Comparison of ENCODE assay signal across 11 cellular contexts in genomic region chr3:122102191-122102935, GRCh38. TPM values are rescaled to one million over a fixed set of nuclear protein-coding genes. Genes with fewer than 3 reads are reported as not detected.
DNase-seq lines count a peak whose midpoint lies in the region; ATAC-seq and TF ChIP-seq lines count a peak whose summit lies in the region.
"Had no signal": no experiment of that assay in that cellular context is flagged by ENCODE, and none has a peak within 500 bp of the region (broad histone marks: within the 10 kb centered on the region; RNA-seq: fewer than 3 reads in every experiment).

No MANE protein-coding gene starts in this region.

- H3K36me3 Mint-ChIP-seq in activated T-cell treated with anti-CD3 and anti-CD28 coated beads, Interleukin-2, amount 50 U/mL, for 4 hours (ENCODE audit: insufficient read depth), result no peaks in the 10 kb centered on the region

- H3K4me1 Mint-ChIP-seq in activated T-cell treated with anti-CD3 and anti-CD28 coated beads, Interleukin-2, amount 50 U/mL, for 4 hours (ENCODE audit: low read depth), result peaks cover 39% of the 10 kb centered on the region

- no peaks in the 10 kb centered on the region for H3K27me3 Mint-ChIP-seq in activated T-cell treated with anti-CD3 and anti-CD28 coated beads, Interleukin-2, amount 50 U/mL, for 4 hours (ENCODE audit: low read depth)

- H3K4me1 ChIP-seq in heart left ventricle, result peaks cover 0 to 6% (median 0%) of the 10 kb centered on the region in 12 donors

- no peak overlapping the region for H3K27ac ChIP-seq in heart left ventricle
- H3K27ac ChIP-seq: GM23248, WERI-Rb-1 had no signal

- TF ChIP-seq POLR2A in heart left ventricle (IDR thresholded peaks at IDR 0.05), result no peak

- H3K9me3 ChIP-seq in heart left ventricle, result no peaks in the 10 kb centered on the region

- DNase-seq in activated T-cell treated with anti-CD3 and anti-CD28 coated beads, Interleukin-2, amount 50 U/mL, for 4 hours, result peak; percentile 7
- no peak for DNase-seq in activated T-cell treated with anti-CD3 and anti-CD28 coated beads, Interleukin-2, amount 50 U/mL, for 1 hour
- DNase-seq in NOMO-1 (lab: John Stamatoyannopoulos, UW; ENCODE audit: unreplicated experiment in 2 of 2) (peak; percentile 50 to 83), GM19240 (ENCODE audit: insufficient read length, low spot score) (no peak), H4 (ENCODE audit: low spot score) (no peak), heart left ventricle (no peak)
- DNase-seq in stimulated activated CD8-positive, alpha-beta memory T cell treated with anti-CD3 and anti-CD28 coated beads, Interleukin-4, amount 100 ng/mL, for 48 hours, result peak; percentile 47

- no peak overlapping the region for H3K4me3 Mint-ChIP-seq in activated T-cell treated with anti-CD3 and anti-CD28 coated beads, Interleukin-2, amount 50 U/mL, for 4 hours

- H3K9me3 Mint-ChIP-seq in activated T-cell treated with anti-CD3 and anti-CD28 coated beads, Interleukin-2, amount 50 U/mL, for 4 hours, result no peaks in the 10 kb centered on the region

- WGBS in heart left ventricle, 4 donors, result 82 to 89% (median 86%) methylated on average over 4 of the region's 4 CpGs

- ATAC-seq in activated T-cell treated with anti-CD3 and anti-CD28 coated beads, Interleukin-2, amount 50 U/mL, for 4 hours, result peak in 1 of 2 donors; percentile 18
- peak; percentile 48 for ATAC-seq in HG02642 (IDR thresholded peaks at IDR 0.05; ENCODE audit: poor library complexity, unreplicated experiment)
- ATAC-seq in heart left ventricle, result no peak

- peaks cover 0 to 7% (median 0%) of the 10 kb centered on the region in 9 donors for H3K27me3 ChIP-seq in heart left ventricle

- TF ChIP-seq CTCF in heart left ventricle (IDR thresholded peaks at IDR 0.05), result no peak

- H3K4me3 ChIP-seq in heart left ventricle, result no peak overlapping the region
- H3K4me3 ChIP-seq: GM23248 had no signal

- intact Hi-C loops in heart left ventricle (cut with DNase I), result loop anchor here in 5 of 10 donors (5.0 to 10.0 kb wide), 2 partner anchors 152 to 160 kb away; no protein-coding TSS in a partner anchor

- H3K36me3 ChIP-seq in heart left ventricle, result no peaks in the 10 kb centered on the region
- H3K36me3 ChIP-seq: WERI-Rb-1 had no signal

RNA-seq across cellular contexts. Expression of gene CD86, which starts 47.2 kb away (rescaled TPM):
- 1 to 10 TPM; 1.8 to 4.7 (median 2.0) TPM for total RNA-seq in activated T-cell treated with anti-CD3 and anti-CD28 coated beads, Interleukin-2, amount 50 U/mL, for 4 hours
- 0.39 and 1.6 TPM in 2 replicates for total RNA-seq in H4 (2014; rRNA removed; shearing (Covaris generic))
- 10 to 100 TPM in 2 of 9 donors, 1 to 10 TPM in 4, under 1 TPM in 3; 0.56 to 30.0 (median 1.8) TPM for total RNA-seq in heart left ventricle
- polyA plus RNA-seq in heart left ventricle, result under 1 TPM; 0.38 to 0.86 TPM
- total RNA-seq: GM23248, pulmonary artery endothelial cell had no signal
- polyA plus RNA-seq: GM23248 had no signal

Comparison
In these comparisons a context has a peak if more than half of its experiments do, and no peak if none do; other contexts are left out.
1. DNase-seq: peak in activated T-cell treated with anti-CD3 and anti-CD28 coated beads, Interleukin-2, amount 50 U/mL, for 4 hours (single experiment), NOMO-1 (2 of 2) and stimulated activated CD8-positive, alpha-beta memory T cell treated with anti-CD3 and anti-CD28 coated beads, Interleukin-4, amount 100 ng/mL, for 48 hours (single experiment); none in activated T-cell treated with anti-CD3 and anti-CD28 coated beads, Interleukin-2, amount 50 U/mL, for 1 hour (single experiment), GM19240 (single experiment), H4 (single experiment) and heart left ventricle (0 of 5).